Comparison of ENCODE assay signal across 1 cellular context in the genomic region with DNA sequence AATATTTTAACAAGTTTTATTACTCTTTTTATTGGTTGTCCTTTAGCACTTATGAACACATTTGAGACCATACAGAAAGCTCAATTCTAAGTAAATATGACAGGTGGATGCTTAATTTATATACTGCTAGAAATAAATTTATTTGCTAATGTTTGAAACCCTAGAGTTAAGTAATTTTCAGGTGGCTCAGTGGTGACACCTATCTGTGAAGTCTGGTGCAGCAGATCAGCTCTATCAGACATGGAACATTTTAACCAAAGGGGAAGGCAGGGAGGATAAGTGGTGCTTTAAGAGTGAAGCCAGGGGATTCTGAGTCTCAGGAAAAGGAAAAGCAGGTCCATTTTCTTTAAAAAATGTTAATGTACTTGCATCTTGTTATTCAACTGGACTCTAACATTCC.
TF ChIP-seq lines count a peak whose summit lies in the region.

No MANE protein-coding gene starts in this region.

TF ChIP-seq in GM23338, 12 proteins besides CTCF, POLR2A, EP300 and RAD21 (continued from another document):
- TF ChIP-seq REST (IDR thresholded peaks at IDR 0.05; ENCODE audit: unreplicated experiment), result no peak
- TF ChIP-seq, protein P1, sequence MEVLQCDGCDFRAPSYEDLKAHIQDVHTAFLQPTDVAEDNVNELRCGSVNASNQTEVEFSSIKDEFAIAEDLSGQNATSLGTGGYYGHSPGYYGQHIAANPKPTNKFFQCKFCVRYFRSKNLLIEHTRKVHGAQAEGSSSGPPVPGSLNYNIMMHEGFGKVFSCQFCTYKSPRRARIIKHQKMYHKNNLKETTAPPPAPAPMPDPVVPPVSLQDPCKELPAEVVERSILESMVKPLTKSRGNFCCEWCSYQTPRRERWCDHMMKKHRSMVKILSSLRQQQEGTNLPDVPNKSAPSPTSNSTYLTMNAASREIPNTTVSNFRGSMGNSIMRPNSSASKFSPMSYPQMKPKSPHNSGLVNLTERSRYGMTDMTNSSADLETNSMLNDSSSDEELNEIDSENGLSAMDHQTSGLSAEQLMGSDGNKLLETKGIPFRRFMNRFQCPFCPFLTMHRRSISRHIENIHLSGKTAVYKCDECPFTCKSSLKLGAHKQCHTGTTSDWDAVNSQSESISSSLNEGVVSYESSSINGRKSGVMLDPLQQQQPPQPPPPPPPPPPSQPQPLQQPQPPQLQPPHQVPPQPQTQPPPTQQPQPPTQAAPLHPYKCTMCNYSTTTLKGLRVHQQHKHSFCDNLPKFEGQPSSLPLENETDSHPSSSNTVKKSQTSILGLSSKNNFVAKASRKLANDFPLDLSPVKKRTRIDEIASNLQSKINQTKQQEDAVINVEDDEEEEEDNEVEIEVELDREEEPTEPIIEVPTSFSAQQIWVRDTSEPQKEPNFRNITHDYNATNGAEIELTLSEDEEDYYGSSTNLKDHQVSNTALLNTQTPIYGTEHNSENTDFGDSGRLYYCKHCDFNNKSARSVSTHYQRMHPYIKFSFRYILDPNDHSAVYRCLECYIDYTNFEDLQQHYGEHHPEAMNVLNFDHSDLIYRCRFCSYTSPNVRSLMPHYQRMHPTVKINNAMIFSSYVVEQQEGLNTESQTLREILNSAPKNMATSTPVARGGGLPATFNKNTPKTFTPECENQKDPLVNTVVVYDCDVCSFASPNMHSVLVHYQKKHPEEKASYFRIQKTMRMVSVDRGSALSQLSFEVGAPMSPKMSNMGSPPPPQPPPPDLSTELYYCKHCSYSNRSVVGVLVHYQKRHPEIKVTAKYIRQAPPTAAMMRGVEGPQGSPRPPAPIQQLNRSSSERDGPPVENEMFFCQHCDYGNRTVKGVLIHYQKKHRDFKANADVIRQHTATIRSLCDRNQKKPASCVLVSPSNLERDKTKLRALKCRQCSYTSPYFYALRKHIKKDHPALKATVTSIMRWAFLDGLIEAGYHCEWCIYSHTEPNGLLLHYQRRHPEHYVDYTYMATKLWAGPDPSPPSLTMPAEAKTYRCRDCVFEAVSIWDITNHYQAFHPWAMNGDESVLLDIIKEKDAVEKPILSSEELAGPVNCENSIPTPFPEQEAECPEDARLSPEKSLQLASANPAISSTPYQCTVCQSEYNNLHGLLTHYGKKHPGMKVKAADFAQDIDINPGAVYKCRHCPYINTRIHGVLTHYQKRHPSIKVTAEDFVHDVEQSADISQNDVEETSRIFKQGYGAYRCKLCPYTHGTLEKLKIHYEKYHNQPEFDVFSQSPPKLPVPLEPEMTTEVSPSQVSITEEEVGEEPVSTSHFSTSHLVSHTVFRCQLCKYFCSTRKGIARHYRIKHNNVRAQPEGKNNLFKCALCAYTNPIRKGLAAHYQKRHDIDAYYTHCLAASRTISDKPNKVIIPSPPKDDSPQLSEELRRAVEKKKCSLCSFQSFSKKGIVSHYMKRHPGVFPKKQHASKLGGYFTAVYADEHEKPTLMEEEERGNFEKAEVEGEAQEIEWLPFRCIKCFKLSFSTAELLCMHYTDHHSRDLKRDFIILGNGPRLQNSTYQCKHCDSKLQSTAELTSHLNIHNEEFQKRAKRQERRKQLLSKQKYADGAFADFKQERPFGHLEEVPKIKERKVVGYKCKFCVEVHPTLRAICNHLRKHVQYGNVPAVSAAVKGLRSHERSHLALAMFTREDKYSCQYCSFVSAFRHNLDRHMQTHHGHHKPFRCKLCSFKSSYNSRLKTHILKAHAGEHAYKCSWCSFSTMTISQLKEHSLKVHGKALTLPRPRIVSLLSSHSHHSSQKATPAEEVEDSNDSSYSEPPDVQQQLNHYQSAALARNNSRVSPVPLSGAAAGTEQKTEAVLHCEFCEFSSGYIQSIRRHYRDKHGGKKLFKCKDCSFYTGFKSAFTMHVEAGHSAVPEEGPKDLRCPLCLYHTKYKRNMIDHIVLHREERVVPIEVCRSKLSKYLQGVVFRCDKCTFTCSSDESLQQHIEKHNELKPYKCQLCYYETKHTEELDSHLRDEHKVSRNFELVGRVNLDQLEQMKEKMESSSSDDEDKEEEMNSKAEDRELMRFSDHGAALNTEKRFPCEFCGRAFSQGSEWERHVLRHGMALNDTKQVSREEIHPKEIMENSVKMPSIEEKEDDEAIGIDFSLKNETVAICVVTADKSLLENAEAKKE (CRISPR knock-in tag; IDR thresholded peaks at IDR 0.05), result no peak
- no peak for TF ChIP-seq POLR2AphosphoS5 (IDR thresholded peaks at IDR 0.05; ENCODE audit: low read depth)
- TF ChIP-seq JUNB (IDR thresholded peaks at IDR 0.05; ENCODE audit: unreplicated experiment), result no peak
